ENCODE assay signal across 9 cellular contexts in the genomic region with DNA sequence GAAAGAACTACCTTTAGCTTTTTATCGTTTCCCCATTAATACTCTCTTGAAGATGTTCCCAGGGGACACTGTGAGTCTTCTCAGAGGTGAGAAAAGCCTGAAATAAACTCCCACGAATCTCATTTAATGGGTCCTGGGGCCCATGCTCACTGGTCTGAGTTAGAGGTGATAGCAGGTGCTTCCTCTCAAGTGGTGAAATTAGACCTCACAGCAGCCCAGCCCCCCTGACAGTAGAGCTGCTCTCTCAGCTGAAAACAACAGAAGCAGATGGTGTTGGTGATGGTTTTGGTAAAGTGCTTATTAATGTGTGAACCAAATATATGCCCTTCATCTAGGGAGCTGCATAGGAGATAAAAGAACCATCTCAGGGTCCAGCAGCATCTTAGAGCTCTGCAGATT.
DNase-seq lines count a peak whose midpoint lies in the region; ATAC-seq, FAIRE-seq and TF ChIP-seq lines count a peak whose summit lies in the region.
"Had no signal": no experiment of that assay in that cellular context is flagged by ENCODE, and none has a peak within 500 bp of the region (broad histone marks: within the 10 kb centered on the region; RNA-seq: fewer than 3 reads in every experiment).

No MANE protein-coding gene starts in this region.

- peaks cover 14% of the 10 kb centered on the region for H3K4me1 Mint-ChIP-seq in activated CD4-positive, alpha-beta T cell treated with anti-CD3 and anti-CD28 coated beads, Interleukin-2, amount 10 ng/mL, durations not matched to agents 7 days and 5 days

- TF ChIP-seq POLR2A in GM12892 (IDR thresholded peaks at IDR 0.05; ENCODE audit: low read depth, low read length) = no peak

- intact Hi-C loops in kidney (cut with DNase I) = no loop called here

- H3K27ac Mint-ChIP-seq in activated CD4-positive, alpha-beta T cell treated with anti-CD3 and anti-CD28 coated beads, Interleukin-2, amount 10 ng/mL, durations not matched to agents 7 days and 5 days = no peak overlapping the region

- DNase-seq in GM13977 (ENCODE audit: low spot score) (peak; percentile 62), kidney (no peak), GM12892 (ENCODE audit: insufficient read length) (no peak), Kasumi-1 (lab: John Stamatoyannopoulos, UW) (no peak), superior temporal gyrus (ENCODE audit: extremely low spot score) (no peak)
- peak; percentile 70 for DNase-seq in Jurkat, Clone E6-1 (ENCODE audit: low read depth, low spot score)
- no peak for DNase-seq in activated CD4-positive, alpha-beta T cell treated with anti-CD3 and anti-CD28 coated beads, Interleukin-2, amount 10 ng/mL, durations not matched to agents 7 days and 5 days
- DNase-seq: stimulated activated CD4-positive, alpha-beta T cell treated with anti-CD3 and anti-CD28 coated beads, Interleukin-4, amount 100 ng/mL, for 1 hour had no signal

- H3K9me3 ChIP-seq in kidney (ENCODE audit: control insufficient read depth in 1 of 2, low read length in 2 of 2) = no peaks in the 10 kb centered on the region

- no peak overlapping the region for H3K4me3 Mint-ChIP-seq in activated CD4-positive, alpha-beta T cell treated with anti-CD3 and anti-CD28 coated beads, Interleukin-2, amount 10 ng/mL, durations not matched to agents 7 days and 5 days

- H3K36me3 Mint-ChIP-seq in activated CD4-positive, alpha-beta T cell treated with anti-CD3 and anti-CD28 coated beads, Interleukin-2, amount 10 ng/mL, durations not matched to agents 7 days and 5 days (ENCODE audit: low read depth) = no peaks in the 10 kb centered on the region

- H3K9me3 Mint-ChIP-seq in activated CD4-positive, alpha-beta T cell treated with anti-CD3 and anti-CD28 coated beads, Interleukin-2, amount 10 ng/mL, durations not matched to agents 7 days and 5 days = no peaks in the 10 kb centered on the region

- CTCF ChIA-PET in activated CD4-positive, alpha-beta T cell treated with anti-CD3 and anti-CD28 coated beads, Interleukin-2, amount 10 ng/mL, durations not matched to agents 7 days and 5 days (lab: Charles Lee) = interaction anchor here (1.3 to 1.6 kb wide), 3 partner anchors 11 to 84 kb away, joined by 3 to 5 read pairs (median 3); no protein-coding TSS in a partner anchor

- H3K9ac ChIP-seq in kidney (ENCODE audit: low read length in 2 of 2) = no peak overlapping the region

- no peaks in the 10 kb centered on the region for H3K4me1 ChIP-seq in kidney (ENCODE audit: control insufficient read depth in 1 of 2, insufficient read depth in 1 of 2, low read depth in 1 of 2, low read length in 2 of 2)

- in situ Hi-C loops in GM13977 (cut with MboI; ENCODE audit: low pct_unique_long_range_greater_than_20kb, low sequenced_read_pairs, unreplicated experiment) = no loop called here

- no peaks in the 10 kb centered on the region for H3K36me3 ChIP-seq in kidney (ENCODE audit: control insufficient read depth in 1 of 2, insufficient read depth in 2 of 2, low read length in 2 of 2)

- POLR2A ChIA-PET in activated CD4-positive, alpha-beta T cell treated with anti-CD3 and anti-CD28 coated beads, Interleukin-2, amount 10 ng/mL, durations not matched to agents 7 days and 5 days (lab: Charles Lee) = no interaction called here

- H3K27me3 Mint-ChIP-seq in activated CD4-positive, alpha-beta T cell treated with anti-CD3 and anti-CD28 coated beads, Interleukin-2, amount 10 ng/mL, durations not matched to agents 7 days and 5 days = peaks cover 11% of the 10 kb centered on the region

- TF ChIP-seq CTCF in GM13977 (IDR thresholded peaks at IDR 0.05; ENCODE audit: extremely low read depth, insufficient read depth, missing control alignments) (no peak), kidney (IDR thresholded peaks at IDR 0.05; ENCODE audit: borderline replicate concordance, extremely low read depth, insufficient read depth) (no peak)

- peak; percentile 83 for ATAC-seq in GM21447 (IDR thresholded peaks at IDR 0.05; ENCODE audit: unreplicated experiment)

- peak overlapping the region; percentile 26 for H3K4me3 ChIP-seq in Jurkat, Clone E6-1 (ENCODE audit: low read length)
- peak overlapping the region; percentile 36 to 50 for H3K4me3 ChIP-seq in kidney (ENCODE audit: low read length in 2 of 2)

- no peak overlapping the region for H3K27ac ChIP-seq in kidney (ENCODE audit: low read depth in 2 of 2, low read length in 2 of 2)

- no peak for FAIRE-seq in kidney (lab: Jason Lieb, UNC)
- FAIRE-seq in GM12892 (lab: Jason Lieb, UNC) = no peak

Comparison
In these comparisons a context has a peak if more than half of its experiments do, and no peak if none do; other contexts are left out.
1. DNase-seq: peak in GM13977 (single experiment) and Jurkat, Clone E6-1 (single experiment); none in kidney (single experiment), GM12892 (single experiment), Kasumi-1 (0 of 2), activated CD4-positive, alpha-beta T cell treated with anti-CD3 and anti-CD28 coated beads, Interleukin-2, amount 10 ng/mL, durations not matched to agents 7 days and 5 days (single experiment) and superior temporal gyrus (single experiment).